ENCODE assay signal across 12 cellular contexts in the genomic region with DNA sequence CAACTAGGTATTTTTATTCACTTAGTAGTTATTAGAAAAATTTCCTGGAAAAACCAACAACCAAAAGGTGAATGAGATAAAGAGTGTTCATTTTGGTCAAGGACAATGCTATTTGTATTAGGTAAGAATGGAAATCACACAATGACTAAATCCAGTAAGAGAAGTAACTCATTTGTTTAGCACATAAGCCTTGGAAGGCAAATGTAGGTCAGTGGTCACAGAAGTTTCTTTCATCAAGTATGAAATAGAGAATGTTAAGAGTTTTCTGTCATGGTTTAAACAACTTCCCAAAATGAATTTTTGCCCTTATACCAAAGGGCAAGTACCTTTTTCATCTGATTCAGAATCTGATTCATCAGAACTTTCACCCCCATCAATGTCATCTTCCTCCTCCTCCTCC.
DNase-seq lines count a peak whose midpoint lies in the region; ATAC-seq and TF ChIP-seq lines count a peak whose summit lies in the region.
"Had no signal": no experiment of that assay in that cellular context is flagged by ENCODE, and none has a peak within 500 bp of the region (broad histone marks: within the 10 kb centered on the region; RNA-seq: fewer than 3 reads in every experiment).

No MANE protein-coding gene starts in this region.

- no peaks in the 10 kb centered on the region for H3K9me3 ChIP-seq in right lobe of liver
- H3K9me3 ChIP-seq: adrenal gland had no signal

- TF ChIP-seq CTCF in right lobe of liver (IDR thresholded peaks at IDR 0.05), result no peak

- no peaks in the 10 kb centered on the region for H3K27me3 ChIP-seq in right lobe of liver
- H3K27me3 ChIP-seq: adrenal gland had no signal

- H3K4me1 ChIP-seq in right lobe of liver, result peaks cover 0 to 10% (median 0%) of the 10 kb centered on the region in 4 donors

- intact Hi-C loops in right lobe of liver (cut with DNase I), result no loop called here

- H3K27ac ChIP-seq in right lobe of liver, result peak overlapping the region in 2 of 3 donors; percentile 15 to 29

- in situ Hi-C loops in G401 (cut with HindIII; ENCODE audit: low sequenced_read_pairs), result no loop called here

- H3K4me3 ChIP-seq in right lobe of liver, result no peak overlapping the region
- H3K4me3 ChIP-seq: adrenal gland, K562 had no signal

- DNase-seq in right lobe of liver (no peak), islet precursor cell (no peak), G401 (ENCODE audit: low spot score) (no peak), HuH-7.5 (ENCODE audit: low spot score) (no peak)
- DNase-seq: activated CD4-positive, alpha-beta T cell treated with anti-CD3 and anti-CD28 coated beads, Interleukin-2, amount 50 U/mL, for 48 hours; adrenal gland; head of caudate nucleus; NCI-H2171 had no signal

- peaks cover 0 to 2% (median 0%) of the 10 kb centered on the region in 4 donors for H3K36me3 ChIP-seq in right lobe of liver
- H3K36me3 ChIP-seq: adrenal gland had no signal

- TF ChIP-seq POLR2A in right lobe of liver (IDR thresholded peaks at IDR 0.05), result no peak

- ATAC-seq in GM18868 (IDR thresholded peaks at IDR 0.05; ENCODE audit: unreplicated experiment) (peak; percentile 85), GM21717 (IDR thresholded peaks at IDR 0.05; ENCODE audit: unreplicated experiment) (peak; percentile 79), HG03442 (IDR thresholded peaks at IDR 0.05; ENCODE audit: unreplicated experiment) (peak; percentile 85), right lobe of liver (peak in 3 of 4 donors; percentile 63 to 89 (median 77))
- ATAC-seq: K562 had no signal
